In the genomic region with DNA sequence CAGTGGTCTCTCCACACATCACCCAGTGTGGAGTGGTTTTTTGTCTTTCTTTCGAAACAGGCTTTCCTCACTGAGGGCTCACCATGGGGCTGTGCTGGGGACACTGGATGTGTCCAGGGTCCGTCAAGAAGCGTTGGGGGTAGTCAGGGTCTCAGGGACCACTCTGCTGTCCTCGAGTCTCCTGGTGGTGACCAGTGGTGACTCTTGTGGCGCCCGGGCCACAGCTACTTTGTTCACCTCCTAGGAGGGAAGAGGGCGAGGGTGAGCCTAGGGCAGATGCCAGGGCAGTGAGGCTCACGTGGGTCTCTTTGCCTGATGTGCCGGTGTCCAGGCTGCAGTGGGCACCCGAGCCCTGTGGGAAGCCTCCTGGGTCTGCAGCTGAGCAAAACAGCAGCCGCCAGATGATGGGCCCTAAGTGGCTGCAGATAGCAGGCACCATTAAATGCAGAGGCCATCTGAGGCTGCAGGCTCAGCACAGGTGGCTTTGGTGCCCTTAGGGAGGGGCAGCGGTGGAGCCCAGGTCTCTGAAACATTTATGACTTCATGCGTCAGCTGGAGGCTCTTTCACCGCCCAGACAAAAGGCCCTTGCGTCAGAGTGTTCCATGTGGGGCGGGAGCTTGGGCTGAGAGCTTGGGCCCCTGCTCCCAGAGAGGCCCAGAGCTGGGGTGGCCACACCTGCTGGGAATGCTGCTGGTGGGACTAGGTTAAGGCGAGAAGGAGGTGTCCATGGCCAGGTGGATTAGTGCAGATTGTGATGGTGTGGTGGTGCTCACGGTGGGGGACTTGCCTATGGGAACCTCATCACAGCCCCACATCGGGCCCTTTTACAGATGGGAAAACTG, we compare ENCODE assay signal across 1 cellular context.
TF ChIP-seq lines count a peak whose summit lies in the region.

No MANE protein-coding gene starts in this region.

TF ChIP-seq in HepG2, 621 proteins besides CTCF, POLR2A, EP300 and RAD21:
- TF ChIP-seq DR1 (CRISPR knock-in tag; IDR thresholded peaks at IDR 0.05) = no peak
TF ChIP-seq in HepG2: peak in this region for 0.
